ENCODE assay signal across 20 cellular contexts in the genomic region with DNA sequence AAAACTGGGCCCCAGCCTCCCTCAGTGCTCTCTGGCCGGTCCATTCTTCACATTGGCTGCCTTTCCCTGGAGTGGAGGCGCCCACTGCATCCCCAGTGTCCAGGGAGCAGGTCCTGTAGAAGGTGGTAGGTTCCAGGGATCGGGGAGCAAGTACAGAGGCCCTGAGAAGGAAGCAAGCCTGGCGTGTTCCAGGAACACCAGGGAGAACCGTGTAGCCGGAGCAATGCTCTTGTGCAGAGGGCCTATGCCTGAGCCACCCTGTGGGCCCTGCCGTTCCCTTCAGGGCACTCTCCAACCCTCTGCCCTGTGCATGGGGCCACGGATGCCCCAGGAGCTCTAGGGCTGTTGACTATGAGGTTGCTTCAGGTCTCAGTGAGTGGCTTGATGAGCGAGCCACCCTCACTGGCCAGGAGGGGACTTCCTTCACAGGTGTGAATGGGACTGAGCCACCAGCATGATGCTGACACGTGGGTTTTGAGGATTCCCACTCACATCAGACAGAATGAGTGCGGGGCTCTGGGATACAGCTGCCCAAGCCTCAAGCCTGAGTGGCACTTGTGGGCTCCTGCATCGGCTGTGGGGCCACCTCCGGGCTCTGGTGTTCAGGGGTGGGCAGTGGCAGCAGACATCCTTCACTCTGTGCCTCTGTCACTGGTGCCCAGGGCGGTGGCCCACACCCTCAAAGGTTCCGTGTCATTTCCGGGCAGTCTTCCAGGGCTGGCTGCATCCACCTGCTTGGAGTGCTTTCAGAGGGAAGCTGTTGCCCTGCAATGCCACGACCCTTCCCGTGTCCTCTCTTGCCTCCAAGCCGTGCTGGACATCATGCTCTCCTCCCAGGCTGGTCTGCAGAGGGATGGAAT. TPM values are rescaled to one million over a fixed set of nuclear protein-coding genes. Genes with fewer than 3 reads are reported as not detected.
"Had no signal": no experiment of that assay in that cellular context is flagged by ENCODE, and none has a peak within 500 bp of the region (broad histone marks: within the 10 kb centered on the region; RNA-seq: fewer than 3 reads in every experiment).

No MANE protein-coding gene starts in this region.

- H3K27me3 ChIP-seq: neutrophil had no signal

- H3K9me3 Mint-ChIP-seq: activated naive CD8-positive, alpha-beta T cell treated with anti-CD3 and anti-CD28 coated beads for 36 hours; immature natural killer cell; WTC11 had no signal

- H3K27me3 Mint-ChIP-seq: activated naive CD8-positive, alpha-beta T cell treated with anti-CD3 and anti-CD28 coated beads for 36 hours had no signal

- H3K27ac ChIP-seq: neutrophil had no signal

- H3K36me3 ChIP-seq: neutrophil had no signal

- H3K27ac Mint-ChIP-seq: activated CD8-positive, alpha-beta T cell treated with anti-CD3 and anti-CD28 coated beads, Interleukin-2, amount 10 ng/mL, durations not matched to agents 7 days and 5 days; activated naive CD8-positive, alpha-beta T cell treated with anti-CD3 and anti-CD28 coated beads for 36 hours; immature natural killer cell; naive thymus-derived CD8-positive, alpha-beta T cell; WTC11 had no signal

- H3K4me3 Mint-ChIP-seq: activated CD8-positive, alpha-beta T cell treated with anti-CD3 and anti-CD28 coated beads, Interleukin-2, amount 10 ng/mL, durations not matched to agents 7 days and 5 days; activated naive CD8-positive, alpha-beta T cell treated with anti-CD3 and anti-CD28 coated beads for 36 hours; brain; central memory CD8-positive, alpha-beta T cell; immature natural killer cell; naive thymus-derived CD8-positive, alpha-beta T cell; WTC11 had no signal

- DNase-seq: activated CD4-positive, alpha-beta T cell treated with anti-CD3 and anti-CD28 coated beads for 48 hours; activated CD8-positive, alpha-beta memory T cell treated with anti-CD3 and anti-CD28 coated beads, Interleukin-2, amount 50 U/mL, for 4 hours; activated CD8-positive, alpha-beta T cell treated with anti-CD3 and anti-CD28 coated beads, Interleukin-2, amount 10 ng/mL, durations not matched to agents 7 days and 5 days; activated gamma-delta T cell treated with Interleukin-2 at 50 U/mL for 16 hours; activated naive CD8-positive, alpha-beta T cell treated with anti-CD3 and anti-CD28 coated beads for 36 hours; activated T-cell treated with anti-CD3 and anti-CD28 coated beads, Interleukin-2, amount 50 U/mL, for 48 hours; amygdala; effector CD8-positive, alpha-beta T cell; foreskin fibroblast; head of caudate nucleus; immature natural killer cell; stimulated activated CD4-positive, alpha-beta T cell treated with anti-CD3 and anti-CD28 coated beads, Interleukin-1b, Interleukin-23, amount 100 ng/mL, for 48 hours had no signal

- ATAC-seq: activated CD8-positive, alpha-beta T cell treated with anti-CD3 and anti-CD28 coated beads, Interleukin-2, amount 10 ng/mL, durations not matched to agents 7 days and 5 days; mucosa of descending colon; naive thymus-derived CD8-positive, alpha-beta T cell; right cardiac atrium; WTC11 had no signal

- H3K9me3 ChIP-seq: mucosa of descending colon, neutrophil had no signal

- H3K4me1 Mint-ChIP-seq: activated naive CD8-positive, alpha-beta T cell treated with anti-CD3 and anti-CD28 coated beads for 36 hours; central memory CD8-positive, alpha-beta T cell; immature natural killer cell; naive thymus-derived CD8-positive, alpha-beta T cell; WTC11 had no signal

- H3K4me3 ChIP-seq: mucosa of descending colon had no signal

- H3K36me3 Mint-ChIP-seq: activated naive CD8-positive, alpha-beta T cell treated with anti-CD3 and anti-CD28 coated beads for 36 hours; brain; immature natural killer cell; naive thymus-derived CD8-positive, alpha-beta T cell; WTC11 had no signal

RNA-seq across cellular contexts. Expression of a gene that starts 54.4 kb away (rescaled TPM):
- total RNA-seq: activated CD8-positive, alpha-beta T cell treated with anti-CD3 and anti-CD28 coated beads, Interleukin-2, amount 10 ng/mL, durations not matched to agents 7 days and 5 days; activated naive CD8-positive, alpha-beta T cell treated with anti-CD3 and anti-CD28 coated beads for 36 hours; naive thymus-derived CD8-positive, alpha-beta T cell; T-helper 2 cell treated with Interferon-gamma antibody and Interleukin-4, amounts not matched to agents 100 ng/mL and 5 ng/mL, for 36 hours had no signal
